ENCODE assay signal across 8 cellular contexts in the genomic region with DNA sequence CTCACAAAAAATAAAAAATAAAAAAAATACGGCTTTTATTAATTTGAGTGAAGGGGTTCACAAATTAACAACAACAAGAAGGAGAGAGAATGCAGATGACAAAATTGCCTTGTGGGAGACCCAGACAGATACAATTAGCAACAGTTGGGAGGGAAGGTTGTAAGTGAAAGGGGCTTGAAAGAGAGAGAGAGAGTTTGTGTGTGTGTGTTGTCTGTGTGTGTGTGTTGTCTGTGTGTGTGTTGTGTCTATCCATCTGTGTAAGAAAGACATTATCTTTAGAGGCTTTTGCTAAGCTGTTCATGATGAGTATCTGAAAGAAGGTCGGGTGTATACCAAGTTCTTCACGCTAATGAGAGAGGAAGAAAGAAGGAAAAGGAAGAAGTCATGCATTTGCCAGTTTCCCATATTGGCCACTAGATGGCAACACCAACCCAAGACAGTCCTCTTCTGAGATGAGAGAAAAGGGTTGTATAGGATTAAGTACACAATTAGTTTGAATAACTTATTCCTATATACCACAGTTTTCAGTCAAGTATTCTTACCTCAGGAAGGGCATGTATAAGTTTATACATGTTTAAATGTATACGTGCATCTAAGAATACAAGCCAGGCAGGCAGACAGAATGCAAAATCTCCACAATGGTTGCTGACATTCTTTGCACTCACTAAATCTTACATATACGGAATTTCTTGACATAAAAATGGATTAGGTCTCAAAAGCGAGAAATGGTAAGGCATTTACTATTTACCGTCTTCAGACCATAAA.
DNase-seq lines count a peak whose midpoint lies in the region; ATAC-seq and TF ChIP-seq lines count a peak whose summit lies in the region.

No MANE protein-coding gene starts in this region.

- 14 to 34% (median 21%) methylated on average over 7 of the region's 7 CpGs for WGBS in spleen, 5 donors

- ATAC-seq in GM21576 (IDR thresholded peaks at IDR 0.05; ENCODE audit: unreplicated experiment), result peak; percentile 74

- peaks cover 0 to 25% (median 13%) of the 10 kb centered on the region in 6 donors for H3K4me1 ChIP-seq in spleen

- H3K36me3 ChIP-seq in spleen, result no peaks in the 10 kb centered on the region

- TF ChIP-seq CTCF in RWPE1 (conservative IDR thresholded peaks at IDR 0.05; ENCODE audit: low read depth), result peak; percentile 94
- TF ChIP-seq CTCF in spleen (IDR thresholded peaks at IDR 0.05 in 8 of 11, conservative IDR thresholded peaks at IDR 0.05 in 3 of 11), result peak; percentile 76 to 92 (median 88)

- DNase-seq in SIG-M5 treated with dmso at 0.1 percent for 504 hours (lab: John Stamatoyannopoulos, UW; ENCODE audit: unreplicated experiment) (peak; percentile 73), SIG-M5 (lab: John Stamatoyannopoulos, UW) (no peak), RWPE1 (ENCODE audit: low spot score) (peak; percentile 46), T47D (ENCODE audit: low read depth in 1 of 2, low spot score in 1 of 2) (peak; percentile 47 to 83), iris pigment epithelial cell (ENCODE audit: low read depth) (peak; percentile 66), spleen (no peak)
- DNase-seq in Jurkat, Clone E6-1 (ENCODE audit: low read depth, low spot score), result peak; percentile 73

- intact Hi-C loops in spleen (cut with DNase I; ENCODE audit: low total_unique reads), result loop anchor here (10.0 kb wide), 1 partner anchor 211 kb away; no protein-coding TSS in a partner anchor

- no peaks in the 10 kb centered on the region for H3K9me3 ChIP-seq in spleen

- POLR2A ChIA-PET in RWPE1 (lab: Yijun Ruan, JAX; ENCODE audit: low non-redundant PET), result no interaction called here

- no peak for TF ChIP-seq POLR2A in spleen (IDR thresholded peaks at IDR 0.05)

- no peak overlapping the region for H3K27ac ChIP-seq in RWPE1
- peak overlapping the region in 7 of 8 donors; percentile 24 to 77 (median 61) for H3K27ac ChIP-seq in spleen

- H3K4me3 ChIP-seq in Jurkat, Clone E6-1 (ENCODE audit: low read length), result peak overlapping the region; percentile 58
- H3K4me3 ChIP-seq in spleen, result peak overlapping the region; percentile 25 to 66 (median 36)

- in situ Hi-C loops in T47D (cut with HindIII; ENCODE audit: low pct_unique_long_range_greater_than_20kb, low sequenced_read_pairs), result no loop called here

- no peaks in the 10 kb centered on the region for H3K27me3 ChIP-seq in spleen (replicated peaks in 1 of 7)

- CTCF ChIA-PET in RWPE1 (lab: Yijun Ruan, JAX), result interaction anchor here (0.5 to 1.4 kb wide), 11 partner anchors 43 to 803 kb away, joined by 3 to 7 read pairs (median 4); no protein-coding TSS in a partner anchor

Comparison
In these comparisons a context has a peak if more than half of its experiments do, and no peak if none do; other contexts are left out.
1. DNase-seq: peak in SIG-M5 treated with dmso at 0.1 percent for 504 hours (single experiment), Jurkat, Clone E6-1 (single experiment), RWPE1 (single experiment), T47D (2 of 2) and iris pigment epithelial cell (single experiment); none in SIG-M5 (single experiment) and spleen (single experiment).